Comparison of ENCODE assay signal across 13 cellular contexts in the genomic region with DNA sequence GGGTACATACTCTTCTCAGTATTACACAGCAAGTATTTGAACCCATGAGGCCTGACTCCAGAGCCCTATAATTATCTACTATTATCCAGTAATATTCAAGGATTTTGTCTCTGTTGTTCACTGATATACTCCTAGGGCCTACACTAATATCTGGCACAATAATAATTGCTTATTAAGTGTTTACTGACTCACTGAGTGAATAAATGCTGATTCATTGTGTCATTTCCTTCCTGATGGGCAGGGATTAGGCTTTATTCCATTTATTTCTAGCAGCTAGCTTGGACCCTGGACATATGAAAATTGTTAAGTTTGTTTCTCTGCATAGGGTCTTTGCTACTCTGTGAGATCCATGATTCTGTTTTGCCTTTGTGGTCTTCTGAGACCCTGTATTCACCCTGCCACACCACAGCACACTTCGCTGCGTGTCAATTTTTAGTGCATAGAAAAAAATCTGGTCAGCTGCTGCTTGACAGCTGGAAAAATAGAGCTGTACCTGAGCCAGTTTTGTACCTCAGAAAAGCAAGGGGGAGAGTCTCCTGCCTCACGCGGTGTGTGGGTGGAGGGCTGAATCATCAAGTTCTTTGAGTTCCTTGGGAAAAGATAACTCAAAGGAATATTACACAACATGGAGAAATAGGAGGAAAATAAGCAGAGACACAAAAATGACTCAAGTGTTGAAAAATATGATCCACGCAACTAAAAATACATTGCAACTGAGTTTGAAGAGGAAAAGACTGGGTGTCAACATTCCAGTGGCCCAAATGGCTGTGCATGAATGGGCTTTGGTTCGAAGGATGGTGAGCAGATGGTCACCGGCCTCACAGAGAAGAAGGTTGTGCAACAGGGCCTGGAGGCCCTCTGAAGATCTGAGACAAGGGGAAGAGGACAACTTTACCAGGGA. TPM values are rescaled to one million over a fixed set of nuclear protein-coding genes. Genes with fewer than 3 reads are reported as not detected.
DNase-seq lines count a peak whose midpoint lies in the region; TF ChIP-seq lines count a peak whose summit lies in the region.
"Had no signal": no experiment of that assay in that cellular context is flagged by ENCODE, and none has a peak within 500 bp of the region (broad histone marks: within the 10 kb centered on the region; RNA-seq: fewer than 3 reads in every experiment).

No MANE protein-coding gene starts in this region.

- H3K27me3 ChIP-seq in kidney epithelial cell (ENCODE audit: control insufficient read depth, insufficient read depth, low read length) (no peaks in the 10 kb centered on the region), uterus (no peaks in the 10 kb centered on the region), stomach (no peaks in the 10 kb centered on the region), endodermal cell (ENCODE audit: control insufficient read depth, insufficient read depth, low read length, poor library complexity, severe bottlenecking) (no peaks in the 10 kb centered on the region)

- peaks cover 16% of the 10 kb centered on the region for H3K4me1 Mint-ChIP-seq in endodermal cell

- no peak overlapping the region for H3K4me3 Mint-ChIP-seq in endodermal cell
- H3K4me3 Mint-ChIP-seq: activated CD4-positive, alpha-beta memory T cell treated with anti-CD3 and anti-CD28 coated beads, Interleukin-2, amount 10 ng/mL, durations not matched to agents 7 days and 5 days; naive thymus-derived CD8-positive, alpha-beta T cell had no signal

- DNase-seq in DMS53 (lab: John Stamatoyannopoulos, UW) (peak; percentile 31), DMS53 treated with DMSO at 0.1 percent for 48 hours (lab: John Stamatoyannopoulos, UW; ENCODE audit: unreplicated experiment) (no peak), caudate nucleus (lab: John Stamatoyannopoulos, UW) (peak in 28 of 61 donors; percentile 3 to 85 (median 27)), kidney epithelial cell (ENCODE audit: low read depth) (peak; percentile 80), uterus (peak; percentile 29 to 54), activated gamma-delta T cell treated with Interleukin-2 at 50 U/mL for 16 hours (no peak), stomach (no peak), endodermal cell (no peak)
- DNase-seq: 8988T; activated CD4-positive, alpha-beta memory T cell treated with anti-CD3 and anti-CD28 coated beads, Interleukin-2, amount 10 ng/mL, durations not matched to agents 7 days and 5 days; effector CD8-positive, alpha-beta T cell; naive thymus-derived CD8-positive, alpha-beta T cell had no signal

- H3K4me3 ChIP-seq in kidney epithelial cell (ENCODE audit: low read depth, low read length) (no peak overlapping the region), uterus (no peak overlapping the region), stomach (no peak overlapping the region), endodermal cell (ENCODE audit: low read length) (no peak overlapping the region)

- H3K9me3 ChIP-seq in uterus: no peaks in the 10 kb centered on the region
- H3K9me3 ChIP-seq in stomach: no peaks in the 10 kb centered on the region
- no peaks in the 10 kb centered on the region for H3K9me3 ChIP-seq in endodermal cell (ENCODE audit: control insufficient read depth, low read length)

- 79 to 87% (median 84%) methylated on average over 7 of the region's 7 CpGs for WGBS in stomach, 5 donors
- 83 to 95% methylated on average over 5 to 7 of the region's 7 CpGs for WGBS in endodermal cell (ENCODE audit: insufficient coverage in 1 of 2, insufficient read length in 1 of 2), 2 experiments

- no peak for TF ChIP-seq EP300 in stomach (IDR thresholded peaks at IDR 0.05)

- no peaks in the 10 kb centered on the region for H3K9me3 Mint-ChIP-seq in endodermal cell
- H3K9me3 Mint-ChIP-seq: activated CD4-positive, alpha-beta memory T cell treated with anti-CD3 and anti-CD28 coated beads, Interleukin-2, amount 10 ng/mL, durations not matched to agents 7 days and 5 days; naive thymus-derived CD8-positive, alpha-beta T cell had no signal

- TF ChIP-seq POLR2A in uterus (IDR thresholded peaks at IDR 0.05) (no peak), stomach (IDR thresholded peaks at IDR 0.05) (no peak)

- no peak for TF ChIP-seq CTCF in kidney epithelial cell (IDR thresholded peaks at IDR 0.05; ENCODE audit: insufficient read depth, low read length, poor library complexity, severe bottlenecking)
- TF ChIP-seq CTCF in uterus (IDR thresholded peaks at IDR 0.05): no peak
- TF ChIP-seq CTCF in stomach (IDR thresholded peaks at IDR 0.05): no peak
- TF ChIP-seq CTCF in endodermal cell (conservative IDR thresholded peaks at IDR 0.05): no peak

- H3K27ac Mint-ChIP-seq in endodermal cell: no peak overlapping the region
- H3K27ac Mint-ChIP-seq: activated CD4-positive, alpha-beta memory T cell treated with anti-CD3 and anti-CD28 coated beads, Interleukin-2, amount 10 ng/mL, durations not matched to agents 7 days and 5 days had no signal

- no peaks in the 10 kb centered on the region for H3K36me3 Mint-ChIP-seq in endodermal cell (ENCODE audit: low read depth)
- H3K36me3 Mint-ChIP-seq: naive thymus-derived CD8-positive, alpha-beta T cell had no signal

- peaks cover 8% of the 10 kb centered on the region for H3K27me3 Mint-ChIP-seq in endodermal cell (ENCODE audit: insufficient read depth)
- H3K27me3 Mint-ChIP-seq: activated CD4-positive, alpha-beta memory T cell treated with anti-CD3 and anti-CD28 coated beads, Interleukin-2, amount 10 ng/mL, durations not matched to agents 7 days and 5 days; naive thymus-derived CD8-positive, alpha-beta T cell had no signal

- H3K36me3 ChIP-seq in kidney epithelial cell (ENCODE audit: control insufficient read depth, insufficient read depth, low read length): no peaks in the 10 kb centered on the region
- no peaks in the 10 kb centered on the region for H3K36me3 ChIP-seq in uterus
- H3K36me3 ChIP-seq in stomach: no peaks in the 10 kb centered on the region
- H3K36me3 ChIP-seq in endodermal cell (ENCODE audit: control insufficient read depth, insufficient read depth, low read length): no peaks in the 10 kb centered on the region

- no peak overlapping the region for H3K9ac ChIP-seq in endodermal cell (ENCODE audit: extremely low read depth, low read length, poor library complexity, severe bottlenecking)

- no peaks in the 10 kb centered on the region for H3K4me1 ChIP-seq in uterus
- H3K4me1 ChIP-seq in stomach: peaks cover 0 to 19% (median 0%) of the 10 kb centered on the region in 4 donors
- H3K4me1 ChIP-seq in endodermal cell (ENCODE audit: control insufficient read depth, insufficient read depth, low read length): no peaks in the 10 kb centered on the region

- intact Hi-C loops in uterus (cut with DNase I; ENCODE audit: low total_unique reads): no loop called here
- intact Hi-C loops in stomach (cut with DNase I; ENCODE audit: low total_unique reads): no loop called here

- H3K27ac ChIP-seq in caudate nucleus (ENCODE audit: low read depth, low read length) (peak overlapping the region; percentile 8), uterus (peak overlapping the region in 1 of 2 donors; percentile 22), stomach (peak overlapping the region in 1 of 5 donors; percentile 46), endodermal cell (ENCODE audit: low read depth, low read length) (no peak overlapping the region)

RNA-seq across cellular contexts. Expression of a gene that starts 18.9 kb away (rescaled TPM):
- total RNA-seq in kidney epithelial cell (61.6 and 78.9 TPM in 2 replicates), uterus (10 to 100 TPM in 1 of 4 donors, 1 to 10 TPM in 3; 1.8 to 36.3 (median 5.0) TPM), stomach (10 to 100 TPM in 2 of 5 donors, 1 to 10 TPM in 2, under 1 TPM in 1; 0.58 to 30.1 (median 7.6) TPM), endodermal cell (1 to 10 TPM in 1 of 2 donors, under 1 TPM in 1; 0.46 to 1.2 TPM)
- polyA plus RNA-seq in stomach: 1 to 10 TPM in 1 of 3 donors, under 1 TPM in 2; 0.15 to 3.1 (median 0.58) TPM
- 2.4 TPM for polyA plus RNA-seq in endodermal cell (2013, experiment 1 of 2)
- polyA plus RNA-seq in endodermal cell (2013, experiment 2 of 2): 2.9 TPM

RNA-seq across cellular contexts. Expression of a gene that starts 59.1 kb away (rescaled TPM):
- total RNA-seq in kidney epithelial cell: not detected in 2 replicates
- not detected for total RNA-seq in uterus
- 10 to 100 TPM in 1 of 5 donors, not detected in 4; 59.5 TPM for total RNA-seq in stomach
- 1 to 10 TPM in 1 of 3 donors, under 1 TPM in 2; 0.50 to 4.7 (median 0.83) TPM for polyA plus RNA-seq in stomach
- total RNA-seq in endodermal cell: not detected
- 0.28 TPM for polyA plus RNA-seq in endodermal cell (2013, experiment 1 of 2)
- 0.50 TPM for polyA plus RNA-seq in endodermal cell (2013, experiment 2 of 2)
- total RNA-seq: activated CD4-positive, alpha-beta memory T cell treated with anti-CD3 and anti-CD28 coated beads, Interleukin-2, amount 10 ng/mL, durations not matched to agents 7 days and 5 days; H1; naive thymus-derived CD8-positive, alpha-beta T cell had no signal
- polyA plus RNA-seq: H1; naive thymus-derived CD8-positive, alpha-beta T cell had no signal

Comparison
In these comparisons a context has a peak if more than half of its experiments do, and no peak if none do; other contexts are left out.
1. DNase-seq: peak in DMS53 (single experiment), kidney epithelial cell (single experiment) and uterus (2 of 2); none in DMS53 treated with DMSO at 0.1 percent for 48 hours (single experiment), activated gamma-delta T cell treated with Interleukin-2 at 50 U/mL for 16 hours (single experiment), stomach (single experiment) and endodermal cell (single experiment).